Comparison of ENCODE assay signal across 13 cellular contexts in genomic region chr2:203019142-203019541, GRCh38. TPM values are rescaled to one million over a fixed set of nuclear protein-coding genes. Genes with fewer than 3 reads are reported as not detected.
A peak's percentile ranks its signal among the peaks of the same experiment; 100 is the strongest.
DNase-seq lines count a peak whose midpoint lies in the region; ATAC-seq, FAIRE-seq and TF ChIP-seq lines count a peak whose summit lies in the region.
"Had no signal": no experiment of that assay in that cellular context is flagged by ENCODE, and none has a peak within 500 bp of the region (broad histone marks: within the 10 kb centered on the region; RNA-seq: fewer than 3 reads in every experiment).

No MANE protein-coding gene starts in this region.

- no peaks in the 10 kb centered on the region for H3K9me3 Mint-ChIP-seq in astrocyte (ENCODE audit: unreplicated experiment)
- H3K9me3 Mint-ChIP-seq: activated CD4-positive, alpha-beta T cell treated with anti-CD3 and anti-CD28 coated beads, Interleukin-2, amount 10 ng/mL, durations not matched to agents 24 days and 14 days; activated naive CD4-positive, alpha-beta T cell treated with anti-CD3 and anti-CD28 coated beads, Interleukin-2, amount 50 U/mL, for 24 hours had no signal

- H3K23ac ChIP-seq in IMR-90 (ENCODE audit: low read depth, low read length) = no peak overlapping the region

- POLR2A ChIA-PET in IMR-90 (lab: Charles Lee; ENCODE audit: unreplicated experiment) = no interaction called here

- no peaks in the 10 kb centered on the region for H3F3A ChIP-seq in smooth muscle cell (ENCODE audit: low read depth)

- DNase-seq in IMR-90 (no peak), astrocyte (ENCODE audit: low read depth) (no peak), keratinocyte (ENCODE audit: low read depth, low spot score) (no peak), smooth muscle cell (lab: John Stamatoyannopoulos, UW; ENCODE audit: unreplicated experiment) (no peak), iPS-NIHi11 (ENCODE audit: low spot score) (no peak), NK-92 (lab: John Stamatoyannopoulos, UW; ENCODE audit: unreplicated experiment) (no peak)
- DNase-seq: activated CD4-positive, alpha-beta T cell treated with anti-CD3 and anti-CD28 coated beads, Interleukin-2, amount 10 ng/mL, durations not matched to agents 24 days and 14 days; sigmoid colon had no signal

- no peaks in the 10 kb centered on the region for H3K27me3 Mint-ChIP-seq in astrocyte (ENCODE audit: low read depth, unreplicated experiment)
- H3K27me3 Mint-ChIP-seq: activated CD4-positive, alpha-beta T cell treated with anti-CD3 and anti-CD28 coated beads, Interleukin-2, amount 10 ng/mL, durations not matched to agents 24 days and 14 days; activated naive CD4-positive, alpha-beta T cell treated with anti-CD3 and anti-CD28 coated beads, Interleukin-2, amount 50 U/mL, for 24 hours had no signal

- H3K9me3 ChIP-seq in IMR-90 (ENCODE audit: control insufficient read depth, insufficient read depth, low read length) = no peaks in the 10 kb centered on the region
- H3K9me3 ChIP-seq in astrocyte (ENCODE audit: insufficient read depth, low read depth, low read length) = no peaks in the 10 kb centered on the region
- no peaks in the 10 kb centered on the region for H3K9me3 ChIP-seq in keratinocyte (ENCODE audit: control insufficient read depth, low read depth, low read length)
- H3K9me3 ChIP-seq in smooth muscle cell (replicated peaks; ENCODE audit: low read depth) = no peaks in the 10 kb centered on the region
- H3K9me3 ChIP-seq: sigmoid colon, SJSA1 had no signal

- H3K4me3 ChIP-seq in IMR-90 (ENCODE audit: insufficient read depth, low read depth, low read length) (peak overlapping the region; percentile 15; the same call in 1 of the 2 replicates), astrocyte (ENCODE audit: insufficient read depth, low read depth, low read length) (peak overlapping the region; percentile 3), keratinocyte (ENCODE audit: control insufficient read depth in 2 of 3, extremely low read depth in 1 of 3, insufficient read depth in 2 of 3, low read depth in 1 of 3, low read length in 3 of 3) (peak overlapping the region; percentile 47 to 99 (median 73)), smooth muscle cell (peak overlapping the region; percentile 91)
- H3K4me3 ChIP-seq: SJSA1 had no signal

- H3K27ac Mint-ChIP-seq in astrocyte (ENCODE audit: unreplicated experiment) = no peak overlapping the region
- H3K27ac Mint-ChIP-seq: activated CD4-positive, alpha-beta T cell treated with anti-CD3 and anti-CD28 coated beads, Interleukin-2, amount 10 ng/mL, durations not matched to agents 24 days and 14 days; activated naive CD4-positive, alpha-beta T cell treated with anti-CD3 and anti-CD28 coated beads, Interleukin-2, amount 50 U/mL, for 24 hours had no signal

- FAIRE-seq in astrocyte (lab: Jason Lieb, UNC) (no peak), keratinocyte (lab: Jason Lieb, UNC) (no peak)
- FAIRE-seq: GM18507 had no signal

- ATAC-seq in IMR-90 (ENCODE audit: low read depth) (no peak), GM19023 (IDR thresholded peaks at IDR 0.05; ENCODE audit: unreplicated experiment) (no peak), HG03108 (IDR thresholded peaks at IDR 0.05; ENCODE audit: unreplicated experiment) (no peak)

- H3K79me1 ChIP-seq in IMR-90 (ENCODE audit: low read depth in 1 of 2, low read length in 2 of 2) = peaks cover 8 to 40% of the 10 kb centered on the region in 2 experiments

- 0 out of 2 replicates have a peak, but pooled peaks have one; percentile 11 for TF ChIP-seq CTCF in IMR-90 (conservative IDR thresholded peaks at IDR 0.05; ENCODE audit: low read depth, low read length)
- TF ChIP-seq CTCF in astrocyte (IDR thresholded peaks at IDR 0.05; ENCODE audit: insufficient read depth, low read depth, low read length) = no peak
- TF ChIP-seq CTCF in keratinocyte (optimal IDR thresholded peaks at IDR 0.05 in 1 of 3, IDR thresholded peaks at IDR 0.05 in 1 of 3, conservative IDR thresholded peaks at IDR 0.05 in 1 of 3; ENCODE audit: extremely low read depth in 1 of 3, insufficient read depth in 2 of 3, low read length in 3 of 3) = no peak
- no peak for TF ChIP-seq CTCF in smooth muscle cell (IDR thresholded peaks at IDR 0.05; ENCODE audit: borderline replicate concordance, insufficient read depth, poor library complexity, severe bottlenecking)

- H4K91ac ChIP-seq in IMR-90 (ENCODE audit: insufficient read depth, low read depth, low read length) = no peak overlapping the region

- H3K79me2 ChIP-seq in astrocyte (ENCODE audit: insufficient read depth, low read length) (peaks cover 85% of the 10 kb centered on the region), keratinocyte (ENCODE audit: control insufficient read depth, insufficient read depth, low read length) (peaks cover 75% of the 10 kb centered on the region), smooth muscle cell (ENCODE audit: low read depth) (peaks cover 89% of the 10 kb centered on the region)

- no peak overlapping the region for H2BK15ac ChIP-seq in IMR-90 (ENCODE audit: low read depth, low read length)

- H3K27ac ChIP-seq in IMR-90 (ENCODE audit: insufficient read depth, low read length) = no peak overlapping the region
- H3K27ac ChIP-seq in astrocyte (ENCODE audit: low read depth, low read length) = no peak overlapping the region
- H3K27ac ChIP-seq in keratinocyte (ENCODE audit: control insufficient read depth, insufficient read depth, low read length) = no peak overlapping the region
- H3K27ac ChIP-seq in smooth muscle cell (ENCODE audit: low read depth) = no peak overlapping the region
- H3K27ac ChIP-seq: SJSA1 had no signal

- no peak overlapping the region for H2AK5ac ChIP-seq in IMR-90 (ENCODE audit: low read depth, low read length)

- H3K4me1 ChIP-seq in IMR-90 (ENCODE audit: control insufficient read depth, insufficient read depth, low read length) (peaks cover 4% of the 10 kb centered on the region), astrocyte (ENCODE audit: insufficient read depth, low read length) (peaks cover 18% of the 10 kb centered on the region), keratinocyte (ENCODE audit: control insufficient read depth, extremely low read depth, insufficient read depth, low read length) (peaks cover 29% of the 10 kb centered on the region), smooth muscle cell (ENCODE audit: low read depth) (peaks cover 39% of the 10 kb centered on the region)

- TF ChIP-seq RAD21 in IMR-90 (IDR thresholded peaks at IDR 0.05; ENCODE audit: low read length) = no peak

- peaks cover 2% of the 10 kb centered on the region for H3K36me3 Mint-ChIP-seq in astrocyte (ENCODE audit: low read depth, unreplicated experiment)

- no peak overlapping the region for H3K56ac ChIP-seq in IMR-90 (ENCODE audit: extremely low read depth, insufficient read depth, low read length)

- H2BK20ac ChIP-seq in IMR-90 (ENCODE audit: low read depth, low read length) = no peak overlapping the region

- intact Hi-C loops in IMR-90 (cut with micrococcal nuclease) = loop anchor here (5.0 kb wide), 1 partner anchor 102 kb away; no protein-coding TSS in a partner anchor

- peaks cover 21% of the 10 kb centered on the region for H3K4me1 Mint-ChIP-seq in astrocyte (ENCODE audit: low read depth, unreplicated experiment)

- H3K4me2 ChIP-seq in IMR-90 (ENCODE audit: low read depth, low read length) (peak overlapping the region; percentile 86), astrocyte (ENCODE audit: low read length) (peak overlapping the region; percentile 79), keratinocyte (ENCODE audit: control insufficient read depth, extremely low read depth, insufficient read depth, low read depth, low read length) (peak overlapping the region; percentile 55), smooth muscle cell (peak overlapping the region; percentile 85)

- no peak overlapping the region for H3K14ac ChIP-seq in IMR-90 (replicated peaks; ENCODE audit: low read depth, low read length)

- dilution Hi-C loops in IMR-90 (cut with HindIII; ENCODE audit: low sequenced_read_pairs, unreplicated experiment) = no loop called here
- dilution Hi-C loops in keratinocyte (cut with MboI; ENCODE audit: extremely low pct_ligation_motif_present, low sequenced_read_pairs) = no loop called here

- TF ChIP-seq POLR2A in IMR-90 (IDR thresholded peaks at IDR 0.05; ENCODE audit: low read depth, low read length) = no peak

- no peaks in the 10 kb centered on the region for H3K27me3 ChIP-seq in IMR-90 (ENCODE audit: control insufficient read depth, insufficient read depth, low read length)
- H3K27me3 ChIP-seq in astrocyte (ENCODE audit: insufficient read depth, low read length) = no peaks in the 10 kb centered on the region
- no peaks in the 10 kb centered on the region for H3K27me3 ChIP-seq in keratinocyte (ENCODE audit: control insufficient read depth, extremely low read depth, insufficient read depth, low read length)
- no peaks in the 10 kb centered on the region for H3K27me3 ChIP-seq in smooth muscle cell (ENCODE audit: low read depth)
- H3K27me3 ChIP-seq: sigmoid colon, SJSA1 had no signal

- no peak overlapping the region for H2BK120ac ChIP-seq in IMR-90 (ENCODE audit: low read depth, low read length)

- no peak overlapping the region for H3K9ac ChIP-seq in IMR-90 (ENCODE audit: low read depth, low read length)
- peak overlapping the region; percentile 56 for H3K9ac ChIP-seq in astrocyte (ENCODE audit: low read length)
- peak overlapping the region; percentile 9 for H3K9ac ChIP-seq in keratinocyte (ENCODE audit: control insufficient read depth, extremely low read depth, insufficient read depth, low read length)
- peak overlapping the region; percentile 53 for H3K9ac ChIP-seq in smooth muscle cell (ENCODE audit: low read depth)

- H2AK9ac ChIP-seq in IMR-90 (replicated peaks; ENCODE audit: low read depth, low read length, poor library complexity) = no peak overlapping the region

- no peak overlapping the region for H2BK5ac ChIP-seq in IMR-90 (ENCODE audit: low read depth, low read length, poor library complexity, severe bottlenecking)

- CTCF ChIA-PET in IMR-90 (lab: Yijun Ruan, JAX) = no interaction called here

- H2AFZ ChIP-seq in IMR-90 (replicated peaks; ENCODE audit: low read length, poor library complexity) (no peak overlapping the region), astrocyte (ENCODE audit: low read depth, low read length) (no peak overlapping the region), keratinocyte (ENCODE audit: control insufficient read depth, low read length) (no peak overlapping the region), smooth muscle cell (ENCODE audit: low read depth) (no peak overlapping the region)

- no peak overlapping the region for H3K18ac ChIP-seq in IMR-90 (ENCODE audit: low read depth, low read length)

- H4K8ac ChIP-seq in IMR-90 (ENCODE audit: low read depth in 2 of 2, low read length in 2 of 2) = no peak overlapping the region

- H4K5ac ChIP-seq in IMR-90 (ENCODE audit: low read depth, low read length) = no peak overlapping the region

- H3K4me3 Mint-ChIP-seq in astrocyte (ENCODE audit: unreplicated experiment) = peak overlapping the region; percentile 85

- in situ Hi-C loops in IMR-90 (cut with MboI; ENCODE audit: low sequenced_read_pairs) = no loop called here

- H3K36me3 ChIP-seq in IMR-90 (ENCODE audit: control insufficient read depth, insufficient read depth, low read length) = no peaks in the 10 kb centered on the region; the same call in 1 of the 2 replicates
- no peaks in the 10 kb centered on the region for H3K36me3 ChIP-seq in astrocyte (ENCODE audit: insufficient read depth, low read length)
- H3K36me3 ChIP-seq in keratinocyte (ENCODE audit: control insufficient read depth in 2 of 2, extremely low read depth in 1 of 2, insufficient read depth in 2 of 2, low read length in 2 of 2) = peaks cover 0 to 5% of the 10 kb centered on the region in 2 experiments
- H3K36me3 ChIP-seq in smooth muscle cell (ENCODE audit: low read depth) = no peaks in the 10 kb centered on the region
- H3K36me3 ChIP-seq: sigmoid colon had no signal

- BruUV-seq in IMR-90 (replicated peaks; lab: Mats Ljungman, UMichigan) = TSS peak; percentile 9

- WGBS in IMR-90 (ENCODE audit: extremely low coverage in 2 of 2, insufficient read length in 1 of 2), 2 experiments = no CpG with 5 or more reads among the region's 2 CpGs
- 94% methylated on average over 2 of the region's 2 CpGs for WGBS in smooth muscle cell (ENCODE audit: low lambda C conversion rate)

- H3K4ac ChIP-seq in IMR-90 (ENCODE audit: low read depth, low read length) = no peak overlapping the region

- H4K20me1 ChIP-seq in IMR-90 (ENCODE audit: insufficient read depth, low read length) = peaks cover 9% of the 10 kb centered on the region; the same call in 1 of the 2 replicates
- H4K20me1 ChIP-seq in astrocyte (ENCODE audit: insufficient read depth, low read length) = peaks cover 24% of the 10 kb centered on the region
- no peaks in the 10 kb centered on the region for H4K20me1 ChIP-seq in keratinocyte (ENCODE audit: control insufficient read depth, extremely low read depth, insufficient read depth, low read length)
- peaks cover 70% of the 10 kb centered on the region for H4K20me1 ChIP-seq in smooth muscle cell (ENCODE audit: low read depth)

- H3K9me1 ChIP-seq in IMR-90 (ENCODE audit: insufficient read depth, low read length) (0 out of 2 replicates have a peak, but pooled peaks cover 3% of the 10 kb centered on the region), keratinocyte (ENCODE audit: control insufficient read depth, extremely low read depth, insufficient read depth, low read length) (no peaks in the 10 kb centered on the region)

RNA-seq across cellular contexts. Expression of gene NBEAL1, which starts 4.5 kb away (rescaled TPM):
- 38.0 and 52.2 TPM in 2 replicates for total RNA-seq in IMR-90 (2012; rRNA removed)
- 4.1 and 6.4 TPM in 2 replicates for polyA plus RNA-seq in IMR-90 (2012; rRNA removed)
- 2.6 and 2.8 TPM in 2 replicates for polyA plus RNA-seq in IMR-90 (2012; cell fraction: cytosol; rRNA removed)
- polyA plus RNA-seq in IMR-90 (2012; cell fraction: nucleus; rRNA removed; ENCODE audit: low replicate concordance) = 1.2 and 8.2 TPM in 2 replicates
- total RNA-seq in astrocyte = 33.4 and 35.9 TPM in 2 replicates
- polyA plus RNA-seq in keratinocyte = 9.4 to 15.4 TPM (median 14.7 TPM) in 3 replicates
- 6.2 TPM for polyA plus RNA-seq in keratinocyte (2011; ENCODE audit: low read depth)
- polyA plus RNA-seq in keratinocyte (2011; cell fraction: cytosol; rRNA removed) = 5.3 and 8.2 TPM in 2 replicates
- polyA plus RNA-seq in keratinocyte (2011; cell fraction: nucleus; rRNA removed) = 17.5 and 19.5 TPM in 2 replicates
- 6.5 and 11.0 TPM in 2 replicates for polyA plus RNA-seq in keratinocyte (2012; ENCODE audit: low replicate concordance)
- 9.4 to 76.0 TPM (median 55.7 TPM) in 3 replicates for polyA minus RNA-seq in keratinocyte
- polyA minus RNA-seq in keratinocyte (2011; cell fraction: cytosol; rRNA and poly(A)+ RNA removed) = 15.2 TPM
- 82.3 and 156 TPM in 2 replicates for polyA minus RNA-seq in keratinocyte (2011; cell fraction: nucleus; rRNA and poly(A)+ RNA removed)
- 32.4 and 50.9 TPM in 2 replicates for total RNA-seq in smooth muscle cell
- polyA plus RNA-seq in smooth muscle cell = 12.1 and 16.3 TPM in 2 replicates

Comparison
In these comparisons a context has a peak if more than half of its experiments do, and no peak if none do; other contexts are left out.
1. H3K4me3 ChIP-seq: peak in every context shown above with its lines; median percentile 91 in smooth muscle cell; 73 in keratinocyte; 15 in IMR-90; 3 in astrocyte.